25 cellular contexts compared by ENCODE assay signal in the genomic region with DNA sequence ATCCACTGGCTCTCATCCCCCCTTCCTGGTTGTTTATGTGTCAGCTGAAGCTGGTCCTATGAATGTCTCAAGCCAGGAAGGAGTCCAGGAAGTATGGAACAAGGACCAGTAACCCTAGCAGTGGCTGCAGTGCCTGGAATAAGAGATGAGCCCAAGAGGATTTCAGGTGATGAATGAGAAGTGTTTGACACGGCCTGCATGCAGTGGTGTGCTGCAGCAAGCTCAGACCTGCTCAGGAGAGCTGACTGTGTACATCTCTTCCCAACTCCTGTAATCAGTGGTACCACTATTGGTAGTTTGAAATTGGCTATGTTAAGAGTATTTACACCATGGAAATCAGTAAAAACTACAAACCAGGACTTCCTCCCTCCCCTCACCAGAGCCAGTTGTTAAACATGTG.
"Had no signal": no experiment of that assay in that cellular context is flagged by ENCODE, and none has a peak within 500 bp of the region (broad histone marks: within the 10 kb centered on the region; RNA-seq: fewer than 3 reads in every experiment).

No MANE protein-coding gene starts in this region.

- H3K4me2 ChIP-seq: smooth muscle cell had no signal

- H3K36me3 ChIP-seq: left ventricle myocardium inferior, ovary, right atrium auricular region, right lobe of liver, tibial nerve, uterus had no signal

- H3K4me3 Mint-ChIP-seq: immature natural killer cell; memory B cell; naive thymus-derived CD4-positive, alpha-beta T cell; natural killer cell treated with Interleukin-12 subunit alpha and Interleukin-12 subunit beta and Interleukin-15 and Interleukin-18, amount 100 ng/mL, for 72 hours; stimulated activated memory B cell treated with anti-CD40 and anti-IgM and Interleukin-4, amounts not matched to agents 10 μg/mL and 1 μg/mL and 100 μg/mL, for 72 hours; stimulated activated naive CD8-positive, alpha-beta T cell treated with anti-CD3 and anti-CD28 coated beads, Interleukin-15, amount 100 ng/mL, for 72 hours; type B pancreatic cell had no signal

- H3K9me3 Mint-ChIP-seq: type B pancreatic cell had no signal

- FAIRE-seq: islet of Langerhans had no signal

- H3K4me1 Mint-ChIP-seq: immature natural killer cell; memory B cell; naive thymus-derived CD4-positive, alpha-beta T cell; stimulated activated memory B cell treated with anti-CD40 and anti-IgM and Interleukin-4, amounts not matched to agents 10 μg/mL and 1 μg/mL and 100 μg/mL, for 72 hours; stimulated activated naive CD8-positive, alpha-beta T cell treated with anti-CD3 and anti-CD28 coated beads, Interleukin-15, amount 100 ng/mL, for 72 hours had no signal

- H3K9me3 ChIP-seq: mucosa of descending colon, ovary, right atrium auricular region, right lobe of liver, uterus had no signal

- H3K27ac Mint-ChIP-seq: immature natural killer cell; memory B cell; naive thymus-derived CD4-positive, alpha-beta T cell; natural killer cell treated with Interleukin-12 subunit alpha and Interleukin-12 subunit beta and Interleukin-15 and Interleukin-18, amount 100 ng/mL, for 72 hours; progenitor cell of endocrine pancreas; stimulated activated memory B cell treated with anti-CD40 and anti-IgM and Interleukin-4, amounts not matched to agents 10 μg/mL and 1 μg/mL and 100 μg/mL, for 72 hours; stimulated activated naive CD8-positive, alpha-beta T cell treated with anti-CD3 and anti-CD28 coated beads, Interleukin-15, amount 100 ng/mL, for 72 hours; type B pancreatic cell had no signal

- H3K4me1 ChIP-seq: left ventricle myocardium inferior, right atrium auricular region, right lobe of liver, tibial nerve, uterus had no signal

- DNase-seq: immature natural killer cell; left ventricle myocardium inferior; midbrain; mucosa of descending colon; naive thymus-derived CD4-positive, alpha-beta T cell; ovary; right lobe of liver; stimulated activated CD4-positive, alpha-beta T cell treated with anti-CD3 and anti-CD28 coated beads, Interleukin-1b, Interleukin-23, amount 100 ng/mL, for 48 hours; stimulated activated CD4-positive, alpha-beta T cell treated with anti-CD3 and anti-CD28 coated beads, Interleukin-2, amount 100 ng/mL, for 48 hours; stimulated activated CD4-positive, alpha-beta T cell treated with anti-CD3 and anti-CD28 coated beads, Interleukin-4, amount 100 ng/mL, for 4 hours; stimulated activated CD8-positive, alpha-beta memory T cell treated with anti-CD3 and anti-CD28 coated beads, Interleukin-4, amount 100 ng/mL, for 48 hours; stimulated activated naive CD4-positive, alpha-beta T cell treated with Interleukin-2 at 50 U/mL for 16 hours; stimulated activated naive CD8-positive, alpha-beta T cell treated with anti-CD3 and anti-CD28 coated beads, Interleukin-15, amount 100 ng/mL, for 72 hours; substantia nigra; uterus had no signal

- H3K36me3 Mint-ChIP-seq: immature natural killer cell; memory B cell; naive thymus-derived CD4-positive, alpha-beta T cell; stimulated activated memory B cell treated with anti-CD40 and anti-IgM and Interleukin-4, amounts not matched to agents 10 μg/mL and 1 μg/mL and 100 μg/mL, for 72 hours; type B pancreatic cell had no signal

- H3K4me3 ChIP-seq: left ventricle myocardium inferior, lung, mucosa of descending colon, ovary, right atrium auricular region, right lobe of liver, smooth muscle cell, tibial nerve, uterus had no signal

- H3K27ac ChIP-seq: left ventricle myocardium inferior, ovary, right atrium auricular region, right lobe of liver, tibial nerve, uterus had no signal

- ATAC-seq: mucosa of descending colon; naive thymus-derived CD4-positive, alpha-beta T cell; natural killer cell treated with Interleukin-12 subunit alpha and Interleukin-12 subunit beta and Interleukin-15 and Interleukin-18, amount 100 ng/mL, for 72 hours; right lobe of liver; stimulated activated memory B cell treated with anti-CD40 and anti-IgM and Interleukin-4, amounts not matched to agents 10 μg/mL and 1 μg/mL and 100 μg/mL, for 72 hours; stimulated activated naive CD8-positive, alpha-beta T cell treated with anti-CD3 and anti-CD28 coated beads, Interleukin-15, amount 100 ng/mL, for 72 hours had no signal

- H3K27me3 ChIP-seq: ovary, right atrium auricular region, right lobe of liver, tibial nerve, uterus had no signal

- H3K27me3 Mint-ChIP-seq: memory B cell; natural killer cell treated with Interleukin-12 subunit alpha and Interleukin-12 subunit beta and Interleukin-15 and Interleukin-18, amount 100 ng/mL, for 72 hours; progenitor cell of endocrine pancreas; stimulated activated memory B cell treated with anti-CD40 and anti-IgM and Interleukin-4, amounts not matched to agents 10 μg/mL and 1 μg/mL and 100 μg/mL, for 72 hours; stimulated activated naive CD8-positive, alpha-beta T cell treated with anti-CD3 and anti-CD28 coated beads, Interleukin-15, amount 100 ng/mL, for 72 hours; type B pancreatic cell had no signal
